ENCODE assay signal across 18 cellular contexts in genomic region chr1:231576804-231577718, GRCh38. TPM values are rescaled to one million over a fixed set of nuclear protein-coding genes. Genes with fewer than 3 reads are reported as not detected.
DNase-seq lines count a peak whose midpoint lies in the region; ATAC-seq, FAIRE-seq and TF ChIP-seq lines count a peak whose summit lies in the region.
"Had no signal": no experiment of that assay in that cellular context is flagged by ENCODE, and none has a peak within 500 bp of the region (broad histone marks: within the 10 kb centered on the region; RNA-seq: fewer than 3 reads in every experiment).

No MANE protein-coding gene starts in this region.

- 41% methylated on average over 11 of the region's 11 CpGs for WGBS in HepG2 (ENCODE audit: low lambda C conversion rate)
- 83% methylated on average over 10 of the region's 11 CpGs for WGBS in right lobe of liver (ENCODE audit: insufficient coverage, low coverage, low lambda C conversion rate, missing lambda C conversion rate)
- 86% methylated on average over 11 of the region's 11 CpGs for WGBS in hepatocyte (ENCODE audit: low lambda C conversion rate, missing lambda C conversion rate)
- WGBS in smooth muscle cell (ENCODE audit: low lambda C conversion rate) = 92% methylated on average over 11 of the region's 11 CpGs

- no peaks in the 10 kb centered on the region for H3K27me3 ChIP-seq in HepG2 (ENCODE audit: control insufficient read depth in 1 of 2, insufficient read depth in 2 of 2, low read length in 2 of 2)
- no peaks in the 10 kb centered on the region for H3K27me3 ChIP-seq in right lobe of liver
- no peaks in the 10 kb centered on the region for H3K27me3 ChIP-seq in hepatocyte
- H3K27me3 ChIP-seq in smooth muscle cell (ENCODE audit: low read depth) = no peaks in the 10 kb centered on the region
- H3K27me3 ChIP-seq: BLaER1 treated with 17β-estradiol and CSF1 and Interleukin-3, amounts not matched to agents 10 nM and 100 nM had no signal

- TF ChIP-seq POLR2A in HepG2 (IDR thresholded peaks at IDR 0.05; ENCODE audit: insufficient read depth in 1 of 2, low read depth in 2 of 2, low read length in 2 of 2) = no peak
- TF ChIP-seq POLR2A in right lobe of liver (IDR thresholded peaks at IDR 0.05) = no peak

- H3K4me3 ChIP-seq in HepG2 (replicated peaks in 1 of 3; ENCODE audit: insufficient read depth in 1 of 3, low read depth in 2 of 3, low read length in 3 of 3) = no peak overlapping the region
- H3K4me3 ChIP-seq in right lobe of liver = no peak overlapping the region
- no peak overlapping the region for H3K4me3 ChIP-seq in HEK293 (ENCODE audit: low read depth, low read length)
- no peak overlapping the region for H3K4me3 ChIP-seq in hepatocyte
- H3K4me3 ChIP-seq in smooth muscle cell = no peak overlapping the region
- H3K4me3 ChIP-seq: BLaER1 treated with 17β-estradiol and CSF1 and Interleukin-3, amounts not matched to agents 10 nM and 100 nM; GM23338 had no signal

- H3K9me3 ChIP-seq in HepG2 (ENCODE audit: low read length) (no peaks in the 10 kb centered on the region), right lobe of liver (no peaks in the 10 kb centered on the region), HEK293 (ENCODE audit: control insufficient read depth, insufficient read depth, low read depth, low read length) (no peaks in the 10 kb centered on the region), hepatocyte (ENCODE audit: low read depth) (no peaks in the 10 kb centered on the region), smooth muscle cell (replicated peaks; ENCODE audit: low read depth) (no peaks in the 10 kb centered on the region)
- H3K9me3 ChIP-seq: BLaER1 treated with 17β-estradiol and CSF1 and Interleukin-3, amounts not matched to agents 10 nM and 100 nM had no signal

- TF ChIP-seq CTCF in HepG2 (CRISPR knock-in tag; IDR thresholded peaks at IDR 0.05) (no peak), right lobe of liver (IDR thresholded peaks at IDR 0.05) (no peak), HEK293 (tag by site-specific recombination; IDR thresholded peaks at IDR 0.05) (no peak), hepatocyte (IDR thresholded peaks at IDR 0.05; ENCODE audit: poor library complexity) (no peak), smooth muscle cell (IDR thresholded peaks at IDR 0.05; ENCODE audit: borderline replicate concordance, insufficient read depth, poor library complexity, severe bottlenecking) (no peak)

- H3K4me2 ChIP-seq in HepG2 (ENCODE audit: low read depth, low read length) = peak overlapping the region; percentile 8; the same call in 1 of the 2 replicates
- no peak overlapping the region for H3K4me2 ChIP-seq in hepatocyte
- H3K4me2 ChIP-seq in smooth muscle cell = no peak overlapping the region
- H3K4me2 ChIP-seq: BLaER1 treated with 17β-estradiol and CSF1 and Interleukin-3, amounts not matched to agents 10 nM and 100 nM; GM23338; KMS-11 had no signal

- in situ Hi-C loops in HepG2 (cut with HindIII; ENCODE audit: extremely low pct_ligation_motif_present, low pct_unique_long_range_greater_than_20kb) = no loop called here

- no peaks in the 10 kb centered on the region for H3K79me2 ChIP-seq in HepG2 (ENCODE audit: insufficient read depth, low read length)
- no peaks in the 10 kb centered on the region for H3K79me2 ChIP-seq in hepatocyte
- no peaks in the 10 kb centered on the region for H3K79me2 ChIP-seq in smooth muscle cell (ENCODE audit: low read depth)

- peak; percentile 80 for DNase-seq in HepG2 (ENCODE audit: low spot score)
- DNase-seq in right lobe of liver = no peak
- no peak for DNase-seq in hepatocyte (ENCODE audit: low spot score)
- no peak for DNase-seq in NCI-H1092 treated with DMSO at 0.1 percent for 48 hours (lab: John Stamatoyannopoulos, UW)
- no peak for DNase-seq in smooth muscle cell (lab: John Stamatoyannopoulos, UW; ENCODE audit: unreplicated experiment)
- no peak for DNase-seq in mesenteric fat pad (ENCODE audit: low spot score)
- DNase-seq: 8988T; CD8-positive, alpha-beta T cell; DMS79 treated with DMSO at 0.1 percent for 48 hours; GF-D8; HCEC 1CT; HFFc6 had no signal

- H3K36me3 ChIP-seq in HepG2 (replicated peaks in 1 of 2; ENCODE audit: control insufficient read depth in 1 of 2, insufficient read depth in 2 of 2, low read length in 2 of 2) (no peaks in the 10 kb centered on the region), right lobe of liver (no peaks in the 10 kb centered on the region), HEK293 (ENCODE audit: control insufficient read depth in 2 of 2, insufficient read depth in 1 of 2, low read length in 2 of 2) (no peaks in the 10 kb centered on the region; a peak in 1 of 3 replicates), hepatocyte (replicated peaks; ENCODE audit: insufficient read depth, low read depth) (no peaks in the 10 kb centered on the region), smooth muscle cell (ENCODE audit: low read depth) (no peaks in the 10 kb centered on the region)
- H3K36me3 ChIP-seq: BLaER1 treated with 17β-estradiol and CSF1 and Interleukin-3, amounts not matched to agents 10 nM and 100 nM had no signal

- intact Hi-C loops in HepG2 (cut with micrococcal nuclease; ENCODE audit: unreplicated experiment) = no loop called here
- intact Hi-C loops in right lobe of liver (cut with DNase I) = no loop called here

- no TSS peak for BruUV-seq in HepG2 (replicated peaks; lab: Mats Ljungman, UMichigan)

- peak; percentile 46 for FAIRE-seq in HepG2 (lab: Jason Lieb, UNC)
- FAIRE-seq: D721Med, H54 had no signal

- ATAC-seq in HepG2 (peak; percentile 88), right lobe of liver (no peak)
- ATAC-seq: CD8-positive, alpha-beta T cell; GM23338 had no signal

- POLR2A ChIA-PET in HepG2 (lab: Yijun Ruan, JAX) = interaction anchor here (0.8 to 2.0 kb wide), 3 partner anchors 152 to 239 kb away, joined by 3 to 6 read pairs (median 3); partner anchors contain the start of genes EGLN1, EXOC8 and SPRTN
- POLR2A ChIA-PET in HEK293 (lab: Yijun Ruan, JAX) = no interaction called here

- TF ChIP-seq EP300 in HepG2 (IDR thresholded peaks at IDR 0.05; ENCODE audit: low read depth in 2 of 2, low read length in 2 of 2) (peak in 1 of 2 experiments; percentile 14; a peak in 1 of 4 replicates), HepG2 (CRISPR knock-in tag; IDR thresholded peaks at IDR 0.05; ENCODE audit: borderline replicate concordance) (no peak)

- no peaks in the 10 kb centered on the region for H3K9me2 ChIP-seq in hepatocyte (replicated peaks; ENCODE audit: insufficient read depth)

- H3K9ac ChIP-seq in HepG2 (ENCODE audit: insufficient read depth, low read depth, low read length) (no peak overlapping the region), smooth muscle cell (ENCODE audit: low read depth) (no peak overlapping the region)
- H3K9ac ChIP-seq: BLaER1 treated with 17β-estradiol and CSF1 and Interleukin-3, amounts not matched to agents 10 nM and 100 nM; KMS-11 had no signal

- no peak overlapping the region for H2AFZ ChIP-seq in HepG2 (ENCODE audit: low read length)
- no peak overlapping the region for H2AFZ ChIP-seq in hepatocyte
- no peak overlapping the region for H2AFZ ChIP-seq in smooth muscle cell (ENCODE audit: low read depth)
- H2AFZ ChIP-seq: GM23338 had no signal

- peak overlapping the region; percentile 32 for H3K27ac ChIP-seq in HepG2 (ENCODE audit: extremely low read length, insufficient read depth, low read length)
- H3K27ac ChIP-seq in right lobe of liver = no peak overlapping the region
- H3K27ac ChIP-seq in HEK293 (ENCODE audit: extremely low read depth, low read depth, low read length) = no peak overlapping the region
- H3K27ac ChIP-seq in hepatocyte = peak overlapping the region; percentile 1
- H3K27ac ChIP-seq in smooth muscle cell (ENCODE audit: low read depth) = no peak overlapping the region
- H3K27ac ChIP-seq: BLaER1 treated with 17β-estradiol and CSF1 and Interleukin-3, amounts not matched to agents 10 nM and 100 nM; KMS-11 had no signal

- H4K20me1 ChIP-seq in HepG2 (ENCODE audit: insufficient read depth, low read length) (no peaks in the 10 kb centered on the region), hepatocyte (ENCODE audit: insufficient read depth, poor library complexity, severe bottlenecking) (no peaks in the 10 kb centered on the region), smooth muscle cell (ENCODE audit: low read depth) (no peaks in the 10 kb centered on the region)
- H4K20me1 ChIP-seq: BLaER1 treated with 17β-estradiol and CSF1 and Interleukin-3, amounts not matched to agents 10 nM and 100 nM had no signal

- CTCF ChIA-PET in HepG2 (lab: Yijun Ruan, JAX; ENCODE audit: low intra/inter-chr PET ratio, low total read pairs) (no interaction called here), HEK293 (lab: Yijun Ruan, JAX) (interaction anchor here (0.6 to 2.2 kb wide), 2 partner anchors 13 to 1035 kb away, joined by 4 to 8 read pairs; no protein-coding TSS in a partner anchor)

- no peaks in the 10 kb centered on the region for H3F3A ChIP-seq in smooth muscle cell (ENCODE audit: low read depth)

- TF ChIP-seq RAD21 in HepG2 (CRISPR knock-in tag; IDR thresholded peaks at IDR 0.05) = no peak

- peaks cover 18% of the 10 kb centered on the region for H3K4me1 ChIP-seq in HepG2 (ENCODE audit: insufficient read depth, low read length)
- no peaks in the 10 kb centered on the region for H3K4me1 ChIP-seq in right lobe of liver
- H3K4me1 ChIP-seq in HEK293 (ENCODE audit: control insufficient read depth, insufficient read depth, low read length) = peaks cover 2% of the 10 kb centered on the region; the same call in 1 of the 2 replicates
- no peaks in the 10 kb centered on the region for H3K4me1 ChIP-seq in hepatocyte (ENCODE audit: insufficient read depth)
- H3K4me1 ChIP-seq in smooth muscle cell (ENCODE audit: low read depth) = no peaks in the 10 kb centered on the region
- H3K4me1 ChIP-seq: BLaER1 treated with 17β-estradiol and CSF1 and Interleukin-3, amounts not matched to agents 10 nM and 100 nM had no signal

RNA-seq across cellular contexts. Expression of gene TSNAX, which starts 48.6 kb away (rescaled TPM):
- total RNA-seq in HepG2 (2016; rRNA removed; fragmentation: Illumina TruSeq; extraction: Trizol) (46.2 and 69.1 TPM in 2 replicates), right lobe of liver (10 to 100 TPM; 11.5 to 18.6 (median 13.6) TPM), hepatocyte (32.3 and 42.2 TPM in 2 replicates), smooth muscle cell (36.5 and 42.4 TPM in 2 replicates), mesenteric fat pad (36.6 TPM)
- total RNA-seq in HepG2 (2016; cell fraction: cytosol; rRNA removed; fragmentation: Illumina TruSeq; extraction: Trizol; ENCODE audit: low read depth) = 2.2 and 3.2 TPM in 2 replicates
- 44.6 and 70.5 TPM in 2 replicates for total RNA-seq in HepG2 (2016; cell fraction: insoluble cytoplasmic fraction; rRNA removed; fragmentation: Illumina TruSeq; extraction: Trizol)
- total RNA-seq in HepG2 (2016; cell fraction: membrane; rRNA removed; fragmentation: Illumina TruSeq; extraction: Trizol) = 8.1 and 9.0 TPM in 2 replicates
- total RNA-seq in HepG2 (2016; cell fraction: nucleus; rRNA removed; fragmentation: Illumina TruSeq; extraction: Trizol) = 22.7 and 27.8 TPM in 2 replicates
- polyA plus RNA-seq in HepG2 (2011; rRNA removed) (13.2 and 13.7 TPM in 2 replicates), hepatocyte (26.8 and 32.5 TPM in 2 replicates), smooth muscle cell (22.6 and 24.0 TPM in 2 replicates)
- 6.7 and 10.9 TPM in 2 replicates for polyA plus RNA-seq in HepG2 (2011; cell fraction: cytosol; rRNA removed)
- polyA plus RNA-seq in HepG2 (2011; cell fraction: nucleus; rRNA removed) = 3.5 and 5.3 TPM in 2 replicates
- 18.7 and 26.6 TPM in 2 replicates for polyA plus RNA-seq in HepG2 (2012)
- 1.1 and 1.2 TPM in 2 replicates for polyA plus RNA-seq in HepG2 (2016; cell fraction: cytosol; fragmentation: Illumina TruSeq; extraction: Trizol; ENCODE audit: low read depth)
- polyA plus RNA-seq in HepG2 (2016; cell fraction: insoluble cytoplasmic fraction; fragmentation: Illumina TruSeq; extraction: Trizol; ENCODE audit: low read depth) = 48.3 and 54.6 TPM in 2 replicates
- polyA plus RNA-seq in HepG2 (2016; cell fraction: membrane; fragmentation: Illumina TruSeq; extraction: Trizol; ENCODE audit: low read depth) = 4.1 and 4.7 TPM in 2 replicates
- polyA plus RNA-seq in HepG2 (2016; cell fraction: nucleus; fragmentation: Illumina TruSeq; extraction: Trizol; ENCODE audit: insufficient read depth, low read depth) = 19.9 TPM in 2 replicates
- polyA minus RNA-seq in HepG2 (2011; rRNA and poly(A)+ RNA removed; ENCODE audit: low replicate concordance) = 19.9 and 39.5 TPM in 2 replicates
- polyA minus RNA-seq in HepG2 (2011; cell fraction: cytosol; rRNA and poly(A)+ RNA removed) = 12.7 and 14.0 TPM in 2 replicates
- 19.2 and 20.3 TPM in 2 replicates for polyA minus RNA-seq in HepG2 (2011; cell fraction: nucleus; rRNA and poly(A)+ RNA removed)

RNA-seq across cellular contexts. Expression of gene DISC1, which starts 49.5 kb away (rescaled TPM):
- total RNA-seq in HepG2 (2016; rRNA removed; fragmentation: Illumina TruSeq; extraction: Trizol) (3.1 and 4.2 TPM in 2 replicates), right lobe of liver (1 to 10 TPM; 1.8 to 3.3 (median 2.4) TPM), hepatocyte (3.8 and 4.7 TPM in 2 replicates), smooth muscle cell (2.8 and 4.3 TPM in 2 replicates), mesenteric fat pad (13.0 TPM)
- total RNA-seq in HepG2 (2016; cell fraction: cytosol; rRNA removed; fragmentation: Illumina TruSeq; extraction: Trizol; ENCODE audit: low read depth) = 3.2 and 3.7 TPM in 2 replicates
- total RNA-seq in HepG2 (2016; cell fraction: insoluble cytoplasmic fraction; rRNA removed; fragmentation: Illumina TruSeq; extraction: Trizol) = 2.7 and 3.2 TPM in 2 replicates
- total RNA-seq in HepG2 (2016; cell fraction: membrane; rRNA removed; fragmentation: Illumina TruSeq; extraction: Trizol) = 2.0 and 2.1 TPM in 2 replicates
- 11.7 and 13.7 TPM in 2 replicates for total RNA-seq in HepG2 (2016; cell fraction: nucleus; rRNA removed; fragmentation: Illumina TruSeq; extraction: Trizol)
- polyA plus RNA-seq in HepG2 (2011; rRNA removed) (4.0 and 4.6 TPM in 2 replicates), hepatocyte (2.3 and 3.0 TPM in 2 replicates), smooth muscle cell (0.86 and 0.89 TPM in 2 replicates)
- polyA plus RNA-seq in HepG2 (2011; cell fraction: cytosol; rRNA removed) = 2.4 and 2.6 TPM in 2 replicates
- polyA plus RNA-seq in HepG2 (2011; cell fraction: nucleus; rRNA removed) = 8.2 and 12.2 TPM in 2 replicates
- 1.7 and 1.9 TPM in 2 replicates for polyA plus RNA-seq in HepG2 (2012)
- 0.10 and 0.16 TPM in 2 replicates for polyA plus RNA-seq in HepG2 (2016; cell fraction: cytosol; fragmentation: Illumina TruSeq; extraction: Trizol; ENCODE audit: low read depth)
- polyA plus RNA-seq in HepG2 (2016; cell fraction: insoluble cytoplasmic fraction; fragmentation: Illumina TruSeq; extraction: Trizol; ENCODE audit: low read depth) = 1.5 and 1.7 TPM in 2 replicates
- polyA plus RNA-seq in HepG2 (2016; cell fraction: membrane; fragmentation: Illumina TruSeq; extraction: Trizol; ENCODE audit: low read depth) = 0.24 and 0.28 TPM in 2 replicates
- 2.9 and 3.5 TPM in 2 replicates for polyA plus RNA-seq in HepG2 (2016; cell fraction: nucleus; fragmentation: Illumina TruSeq; extraction: Trizol; ENCODE audit: insufficient read depth, low read depth)
- polyA minus RNA-seq in HepG2 (2011; rRNA and poly(A)+ RNA removed; ENCODE audit: low replicate concordance) = 0.05 and 38.4 TPM in 2 replicates
- 4.8 and 5.2 TPM in 2 replicates for polyA minus RNA-seq in HepG2 (2011; cell fraction: cytosol; rRNA and poly(A)+ RNA removed)
- 51.5 and 66.8 TPM in 2 replicates for polyA minus RNA-seq in HepG2 (2011; cell fraction: nucleus; rRNA and poly(A)+ RNA removed)

Comparison
In these comparisons a context has a peak if more than half of its experiments do, and no peak if none do; other contexts are left out.
1. H3K27ac ChIP-seq: peak in HepG2 (single experiment) and hepatocyte (single experiment); none in right lobe of liver (0 of 3), HEK293 (single experiment) and smooth muscle cell (single experiment).
2. Of the 63 proteins assayed by ChIP-seq in both HepG2 and HEK293: peak only in HepG2: ZNF335; only in HEK293: ZBTB8A; in both: none; in neither: 61.